16 cellular contexts compared by ENCODE assay signal in genomic region chr11:16352707-16353106, GRCh38. TPM values are rescaled to one million over a fixed set of nuclear protein-coding genes. Genes with fewer than 3 reads are reported as not detected.
"Had no signal": no experiment of that assay in that cellular context is flagged by ENCODE, and none has a peak within 500 bp of the region (broad histone marks: within the 10 kb centered on the region; RNA-seq: fewer than 3 reads in every experiment).

No MANE protein-coding gene starts in this region.

- H3K4me3 ChIP-seq: adrenal gland, hepatocyte, stomach, thoracic aorta had no signal

- H3K36me3 ChIP-seq: adrenal gland, stomach, thoracic aorta had no signal

- H3K9me3 ChIP-seq: adrenal gland, stomach, thoracic aorta had no signal

- H3K9me3 Mint-ChIP-seq: activated CD4-positive, alpha-beta T cell treated with anti-CD3 and anti-CD28 coated beads, Interleukin-2, amount 10 ng/mL, durations not matched to agents 7 days and 5 days; nephron progenitor cell had no signal

- H3K4me1 Mint-ChIP-seq: activated CD4-positive, alpha-beta T cell treated with anti-CD3 and anti-CD28 coated beads, Interleukin-2, amount 10 ng/mL, durations not matched to agents 7 days and 5 days had no signal

- H3K27me3 ChIP-seq: adrenal gland, hepatocyte, stomach had no signal

- H3K27me3 Mint-ChIP-seq: activated CD4-positive, alpha-beta T cell treated with anti-CD3 and anti-CD28 coated beads, Interleukin-2, amount 10 ng/mL, durations not matched to agents 7 days and 5 days had no signal

- DNase-seq: activated CD4-positive, alpha-beta T cell treated with anti-CD3 and anti-CD28 coated beads, Interleukin-2, amount 10 ng/mL, durations not matched to agents 7 days and 5 days; activated CD4-positive, CD25-positive, alpha-beta regulatory T cell; activated naive CD4-positive, alpha-beta T cell treated with anti-CD3 and anti-CD28 coated beads, Interleukin-2, amount 50 U/mL, for 16 hours; adrenal gland; central memory CD4-positive, alpha-beta T cell; cortex of kidney; effector memory CD4-positive, alpha-beta T cell; mesendoderm; nephron progenitor cell; stimulated activated CD4-positive, alpha-beta T cell treated with anti-CD3 and anti-CD28 coated beads, Interleukin-15, amount 100 ng/mL, for 24 hours; stimulated activated CD4-positive, alpha-beta T cell treated with anti-CD3 and anti-CD28 coated beads, Interleukin-4, amount 100 ng/mL, for 24 hours; stomach had no signal

- H3K4me3 Mint-ChIP-seq: activated CD4-positive, alpha-beta T cell treated with anti-CD3 and anti-CD28 coated beads, Interleukin-2, amount 10 ng/mL, durations not matched to agents 7 days and 5 days; nephron progenitor cell had no signal

- H3K27ac ChIP-seq: adrenal gland, epithelial cell of prostate, hepatocyte, stomach, thoracic aorta had no signal

- H3K27ac Mint-ChIP-seq: activated CD4-positive, alpha-beta T cell treated with anti-CD3 and anti-CD28 coated beads, Interleukin-2, amount 10 ng/mL, durations not matched to agents 7 days and 5 days; nephron progenitor cell had no signal

- H3K4me1 ChIP-seq: adrenal gland had no signal

RNA-seq across cellular contexts. Expression of gene SOX6, which starts 3.6 kb away (rescaled TPM):
- total RNA-seq: activated CD4-positive, alpha-beta T cell treated with anti-CD3 and anti-CD28 coated beads, Interleukin-2, amount 10 ng/mL, durations not matched to agents 7 days and 5 days; activated CD8-positive, alpha-beta memory T cell treated with anti-CD3 and anti-CD28 coated beads for 36 hours had no signal
